Comparison of ENCODE assay signal across 1 cellular context in genomic region chr21:44517175-44517899, GRCh38.
TF ChIP-seq lines count a peak whose summit lies in the region.

No MANE protein-coding gene starts in this region.

TF ChIP-seq in H1, 55 proteins besides CTCF, POLR2A, EP300 and RAD21 (continued from another document):
- TF ChIP-seq CHD7 (IDR thresholded peaks at IDR 0.05; ENCODE audit: insufficient replicate concordance, low read length) (no peak), CBX8 (IDR thresholded peaks at IDR 0.05; ENCODE audit: borderline replicate concordance, low read depth, low read length) (no peak), SP4 (IDR thresholded peaks at IDR 0.05; ENCODE audit: low read length) (no peak), KDM1A (IDR thresholded peaks at IDR 0.05; ENCODE audit: borderline replicate concordance, low read length) (no peak), SIRT6 (IDR thresholded peaks at IDR 0.05; ENCODE audit: low read length) (no peak), RXRA (IDR thresholded peaks at IDR 0.05; ENCODE audit: insufficient read depth, low read depth, low read length) (no peak), GTF2F1 (IDR thresholded peaks at IDR 0.05; ENCODE audit: borderline replicate concordance, low read depth, low read length) (no peak), RFX5 (IDR thresholded peaks at IDR 0.05; ENCODE audit: borderline replicate concordance, low read depth, low read length) (no peak), ZNF274 (IDR thresholded peaks at IDR 0.05; ENCODE audit: borderline replicate concordance, extremely low read depth, low read length) (no peak), ATF2 (IDR thresholded peaks at IDR 0.05; ENCODE audit: low read length) (no peak), SIN3A (conservative IDR thresholded peaks at IDR 0.05 in 1 of 2, IDR thresholded peaks at IDR 0.05 in 1 of 2; ENCODE audit: low read depth in 1 of 2, low read length in 2 of 2) (no peak), EGR1 (IDR thresholded peaks at IDR 0.05; ENCODE audit: borderline replicate concordance, low read depth, low read length) (no peak), TAF7 (optimal IDR thresholded peaks at IDR 0.05; ENCODE audit: borderline replicate concordance, low read depth, low read length) (no peak), CEBPB (IDR thresholded peaks at IDR 0.05; ENCODE audit: low read depth, low read length) (no peak), CHD2 (IDR thresholded peaks at IDR 0.05; ENCODE audit: low read length) (peak; percentile 52; the same call in 1 of the 2 replicates), POU5F1 (IDR thresholded peaks at IDR 0.05; ENCODE audit: low read depth, low read length) (no peak), NRF1 (IDR thresholded peaks at IDR 0.05; ENCODE audit: low read depth, low read length) (no peak), SIX5 (IDR thresholded peaks at IDR 0.05; ENCODE audit: low read depth, low read length) (no peak), FOSL1 (IDR thresholded peaks at IDR 0.05; ENCODE audit: insufficient read depth, low read depth, low read length) (no peak), BCL11A (IDR thresholded peaks at IDR 0.05; ENCODE audit: low read depth in 2 of 2, low read length in 2 of 2) (no peak), POLR2AphosphoS5 (IDR thresholded peaks at IDR 0.05; ENCODE audit: low read depth, low read length) (peak; percentile 87), SP1 (IDR thresholded peaks at IDR 0.05; ENCODE audit: low read depth, low read length) (peak; percentile 67; the same call in 1 of the 2 replicates), TEAD4 (IDR thresholded peaks at IDR 0.05; ENCODE audit: low read depth, low read length) (no peak), BRCA1 (IDR thresholded peaks at IDR 0.05; ENCODE audit: low read depth, low read length) (no peak)
- TF ChIP-seq, protein P1, sequence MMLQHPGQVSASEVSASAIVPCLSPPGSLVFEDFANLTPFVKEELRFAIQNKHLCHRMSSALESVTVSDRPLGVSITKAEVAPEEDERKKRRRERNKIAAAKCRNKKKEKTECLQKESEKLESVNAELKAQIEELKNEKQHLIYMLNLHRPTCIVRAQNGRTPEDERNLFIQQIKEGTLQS (IDR thresholded peaks at IDR 0.05; ENCODE audit: insufficient read depth, low read depth, low read length), result peak; percentile 88
- TF ChIP-seq, protein P2, sequence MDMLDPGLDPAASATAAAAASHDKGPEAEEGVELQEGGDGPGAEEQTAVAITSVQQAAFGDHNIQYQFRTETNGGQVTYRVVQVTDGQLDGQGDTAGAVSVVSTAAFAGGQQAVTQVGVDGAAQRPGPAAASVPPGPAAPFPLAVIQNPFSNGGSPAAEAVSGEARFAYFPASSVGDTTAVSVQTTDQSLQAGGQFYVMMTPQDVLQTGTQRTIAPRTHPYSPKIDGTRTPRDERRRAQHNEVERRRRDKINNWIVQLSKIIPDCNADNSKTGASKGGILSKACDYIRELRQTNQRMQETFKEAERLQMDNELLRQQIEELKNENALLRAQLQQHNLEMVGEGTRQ (IDR thresholded peaks at IDR 0.05; ENCODE audit: low read length), result peak; percentile 98
- TF ChIP-seq, protein P3, sequence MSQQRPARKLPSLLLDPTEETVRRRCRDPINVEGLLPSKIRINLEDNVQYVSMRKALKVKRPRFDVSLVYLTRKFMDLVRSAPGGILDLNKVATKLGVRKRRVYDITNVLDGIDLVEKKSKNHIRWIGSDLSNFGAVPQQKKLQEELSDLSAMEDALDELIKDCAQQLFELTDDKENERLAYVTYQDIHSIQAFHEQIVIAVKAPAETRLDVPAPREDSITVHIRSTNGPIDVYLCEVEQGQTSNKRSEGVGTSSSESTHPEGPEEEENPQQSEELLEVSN (IDR thresholded peaks at IDR 0.05), result 0 out of 2 replicates have a peak, but pooled peaks have one; percentile 38
- TF ChIP-seq, protein P4, sequence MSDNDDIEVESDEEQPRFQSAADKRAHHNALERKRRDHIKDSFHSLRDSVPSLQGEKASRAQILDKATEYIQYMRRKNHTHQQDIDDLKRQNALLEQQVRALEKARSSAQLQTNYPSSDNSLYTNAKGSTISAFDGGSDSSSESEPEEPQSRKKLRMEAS (IDR thresholded peaks at IDR 0.05), result peak; percentile 84
TF ChIP-seq in H1: peak in this region for 7.
